Comparison of ENCODE assay signal across 1 cellular context in genomic region chr16:21300309-21301167, GRCh38.
TF ChIP-seq lines count a peak whose summit lies in the region.

No MANE protein-coding gene starts in this region.

TF ChIP-seq in HepG2, 621 proteins besides CTCF, POLR2A, EP300 and RAD21 (continued from another document and continues in another):
- TF ChIP-seq, protein P1, sequence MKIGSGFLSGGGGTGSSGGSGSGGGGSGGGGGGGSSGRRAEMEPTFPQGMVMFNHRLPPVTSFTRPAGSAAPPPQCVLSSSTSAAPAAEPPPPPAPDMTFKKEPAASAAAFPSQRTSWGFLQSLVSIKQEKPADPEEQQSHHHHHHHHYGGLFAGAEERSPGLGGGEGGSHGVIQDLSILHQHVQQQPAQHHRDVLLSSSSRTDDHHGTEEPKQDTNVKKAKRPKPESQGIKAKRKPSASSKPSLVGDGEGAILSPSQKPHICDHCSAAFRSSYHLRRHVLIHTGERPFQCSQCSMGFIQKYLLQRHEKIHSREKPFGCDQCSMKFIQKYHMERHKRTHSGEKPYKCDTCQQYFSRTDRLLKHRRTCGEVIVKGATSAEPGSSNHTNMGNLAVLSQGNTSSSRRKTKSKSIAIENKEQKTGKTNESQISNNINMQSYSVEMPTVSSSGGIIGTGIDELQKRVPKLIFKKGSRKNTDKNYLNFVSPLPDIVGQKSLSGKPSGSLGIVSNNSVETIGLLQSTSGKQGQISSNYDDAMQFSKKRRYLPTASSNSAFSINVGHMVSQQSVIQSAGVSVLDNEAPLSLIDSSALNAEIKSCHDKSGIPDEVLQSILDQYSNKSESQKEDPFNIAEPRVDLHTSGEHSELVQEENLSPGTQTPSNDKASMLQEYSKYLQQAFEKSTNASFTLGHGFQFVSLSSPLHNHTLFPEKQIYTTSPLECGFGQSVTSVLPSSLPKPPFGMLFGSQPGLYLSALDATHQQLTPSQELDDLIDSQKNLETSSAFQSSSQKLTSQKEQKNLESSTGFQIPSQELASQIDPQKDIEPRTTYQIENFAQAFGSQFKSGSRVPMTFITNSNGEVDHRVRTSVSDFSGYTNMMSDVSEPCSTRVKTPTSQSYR (CRISPR knock-in tag; IDR thresholded peaks at IDR 0.05; ENCODE audit: borderline replicate concordance), result peak; percentile 26; the same call in 1 of the 2 replicates
- peak; percentile 100 for TF ChIP-seq SMC3 (IDR thresholded peaks at IDR 0.05; ENCODE audit: low read length)
- TF ChIP-seq, protein P2, sequence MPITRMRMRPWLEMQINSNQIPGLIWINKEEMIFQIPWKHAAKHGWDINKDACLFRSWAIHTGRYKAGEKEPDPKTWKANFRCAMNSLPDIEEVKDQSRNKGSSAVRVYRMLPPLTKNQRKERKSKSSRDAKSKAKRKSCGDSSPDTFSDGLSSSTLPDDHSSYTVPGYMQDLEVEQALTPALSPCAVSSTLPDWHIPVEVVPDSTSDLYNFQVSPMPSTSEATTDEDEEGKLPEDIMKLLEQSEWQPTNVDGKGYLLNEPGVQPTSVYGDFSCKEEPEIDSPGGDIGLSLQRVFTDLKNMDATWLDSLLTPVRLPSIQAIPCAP (CRISPR knock-in tag; IDR thresholded peaks at IDR 0.05; ENCODE audit: low read depth), result no peak
- peak; percentile 13 for TF ChIP-seq ISL2 (CRISPR knock-in tag; IDR thresholded peaks at IDR 0.05)
- no peak for TF ChIP-seq ZNF383 (CRISPR knock-in tag; IDR thresholded peaks at IDR 0.05; ENCODE audit: borderline replicate concordance)
- TF ChIP-seq ZNF468 (CRISPR knock-in tag; IDR thresholded peaks at IDR 0.05), result 0 out of 2 replicates have a peak, but pooled peaks have one; percentile 73
- peak; percentile 75; the same call in 1 of the 2 replicates for TF ChIP-seq KLF12 (CRISPR knock-in tag; IDR thresholded peaks at IDR 0.05; ENCODE audit: borderline replicate concordance)
- peak; percentile 97 for TF ChIP-seq BHLHE40 (IDR thresholded peaks at IDR 0.05; ENCODE audit: low read length)
- TF ChIP-seq SP1 (IDR thresholded peaks at IDR 0.05), result no peak
- peak; percentile 70 for TF ChIP-seq SP1 (CRISPR knock-in tag; IDR thresholded peaks at IDR 0.05)
- peak in 1 of 2 experiments; percentile 98; a peak in 1 of 4 replicates for TF ChIP-seq KLF16 (CRISPR knock-in tag; IDR thresholded peaks at IDR 0.05)
- TF ChIP-seq ZNF549 (CRISPR knock-in tag; IDR thresholded peaks at IDR 0.05), result no peak
- TF ChIP-seq ZNF781 (CRISPR knock-in tag; IDR thresholded peaks at IDR 0.05; ENCODE audit: borderline replicate concordance, not compliant biosample characterization), result peak; percentile 85
- no peak for TF ChIP-seq THYN1 (CRISPR knock-in tag; IDR thresholded peaks at IDR 0.05; ENCODE audit: borderline replicate concordance, low read depth)
- no peak for TF ChIP-seq FOXP1 (IDR thresholded peaks at IDR 0.05)
- TF ChIP-seq FOXP1 (CRISPR knock-in tag; IDR thresholded peaks at IDR 0.05), result peak; percentile 37
- TF ChIP-seq ZNF776 (CRISPR knock-in tag; IDR thresholded peaks at IDR 0.05), result no peak
- TF ChIP-seq ZNF816 (CRISPR knock-in tag; IDR thresholded peaks at IDR 0.05; ENCODE audit: borderline replicate concordance), result no peak
- TF ChIP-seq DMTF1 (CRISPR knock-in tag; IDR thresholded peaks at IDR 0.05), result no peak
- peak; percentile 18; the same call in 1 of the 2 replicates for TF ChIP-seq ZNF720 (CRISPR knock-in tag; IDR thresholded peaks at IDR 0.05)
- TF ChIP-seq, protein P3, sequence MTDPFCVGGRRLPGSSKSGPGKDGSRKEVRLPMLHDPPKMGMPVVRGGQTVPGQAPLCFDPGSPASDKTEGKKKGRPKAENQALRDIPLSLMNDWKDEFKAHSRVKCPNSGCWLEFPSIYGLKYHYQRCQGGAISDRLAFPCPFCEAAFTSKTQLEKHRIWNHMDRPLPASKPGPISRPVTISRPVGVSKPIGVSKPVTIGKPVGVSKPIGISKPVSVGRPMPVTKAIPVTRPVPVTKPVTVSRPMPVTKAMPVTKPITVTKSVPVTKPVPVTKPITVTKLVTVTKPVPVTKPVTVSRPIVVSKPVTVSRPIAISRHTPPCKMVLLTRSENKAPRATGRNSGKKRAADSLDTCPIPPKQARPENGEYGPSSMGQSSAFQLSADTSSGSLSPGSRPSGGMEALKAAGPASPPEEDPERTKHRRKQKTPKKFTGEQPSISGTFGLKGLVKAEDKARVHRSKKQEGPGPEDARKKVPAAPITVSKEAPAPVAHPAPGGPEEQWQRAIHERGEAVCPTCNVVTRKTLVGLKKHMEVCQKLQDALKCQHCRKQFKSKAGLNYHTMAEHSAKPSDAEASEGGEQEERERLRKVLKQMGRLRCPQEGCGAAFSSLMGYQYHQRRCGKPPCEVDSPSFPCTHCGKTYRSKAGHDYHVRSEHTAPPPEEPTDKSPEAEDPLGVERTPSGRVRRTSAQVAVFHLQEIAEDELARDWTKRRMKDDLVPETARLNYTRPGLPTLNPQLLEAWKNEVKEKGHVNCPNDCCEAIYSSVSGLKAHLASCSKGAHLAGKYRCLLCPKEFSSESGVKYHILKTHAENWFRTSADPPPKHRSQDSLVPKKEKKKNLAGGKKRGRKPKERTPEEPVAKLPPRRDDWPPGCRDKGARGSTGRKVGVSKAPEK (CRISPR knock-in tag; IDR thresholded peaks at IDR 0.05; ENCODE audit: borderline replicate concordance), result no peak
- TF ChIP-seq, protein P4, sequence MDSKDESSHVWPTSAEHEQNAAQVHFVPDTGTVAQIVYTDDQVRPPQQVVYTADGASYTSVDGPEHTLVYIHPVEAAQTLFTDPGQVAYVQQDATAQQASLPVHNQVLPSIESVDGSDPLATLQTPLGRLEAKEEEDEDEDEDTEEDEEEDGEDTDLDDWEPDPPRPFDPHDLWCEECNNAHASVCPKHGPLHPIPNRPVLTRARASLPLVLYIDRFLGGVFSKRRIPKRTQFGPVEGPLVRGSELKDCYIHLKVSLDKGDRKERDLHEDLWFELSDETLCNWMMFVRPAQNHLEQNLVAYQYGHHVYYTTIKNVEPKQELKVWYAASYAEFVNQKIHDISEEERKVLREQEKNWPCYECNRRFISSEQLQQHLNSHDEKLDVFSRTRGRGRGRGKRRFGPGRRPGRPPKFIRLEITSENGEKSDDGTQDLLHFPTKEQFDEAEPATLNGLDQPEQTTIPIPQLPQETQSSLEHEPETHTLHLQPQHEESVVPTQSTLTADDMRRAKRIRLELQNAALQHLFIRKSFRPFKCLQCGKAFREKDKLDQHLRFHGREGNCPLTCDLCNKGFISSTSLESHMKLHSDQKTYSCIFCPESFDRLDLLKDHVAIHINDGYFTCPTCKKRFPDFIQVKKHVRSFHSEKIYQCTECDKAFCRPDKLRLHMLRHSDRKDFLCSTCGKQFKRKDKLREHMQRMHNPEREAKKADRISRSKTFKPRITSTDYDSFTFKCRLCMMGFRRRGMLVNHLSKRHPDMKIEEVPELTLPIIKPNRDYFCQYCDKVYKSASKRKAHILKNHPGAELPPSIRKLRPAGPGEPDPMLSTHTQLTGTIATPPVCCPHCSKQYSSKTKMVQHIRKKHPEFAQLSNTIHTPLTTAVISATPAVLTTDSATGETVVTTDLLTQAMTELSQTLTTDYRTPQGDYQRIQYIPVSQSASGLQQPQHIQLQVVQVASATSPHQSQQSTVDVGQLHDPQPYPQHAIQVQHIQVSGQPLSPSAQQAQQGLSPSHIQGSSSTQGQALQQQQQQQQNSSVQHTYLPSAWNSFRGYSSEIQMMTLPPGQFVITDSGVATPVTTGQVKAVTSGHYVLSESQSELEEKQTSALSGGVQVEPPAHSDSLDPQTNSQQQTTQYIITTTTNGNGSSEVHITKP (CRISPR knock-in tag; IDR thresholded peaks at IDR 0.05; ENCODE audit: low read depth), result peak; percentile 73
- peak; percentile 15; the same call in 1 of the 2 replicates for TF ChIP-seq ZIK1 (CRISPR knock-in tag; IDR thresholded peaks at IDR 0.05; ENCODE audit: borderline replicate concordance, low read depth)
- peak; percentile 77 for TF ChIP-seq NFYB (CRISPR knock-in tag; IDR thresholded peaks at IDR 0.05)
- TF ChIP-seq ZNF766 (CRISPR knock-in tag; IDR thresholded peaks at IDR 0.05; ENCODE audit: borderline replicate concordance), result peak; percentile 68
- TF ChIP-seq, protein P5, sequence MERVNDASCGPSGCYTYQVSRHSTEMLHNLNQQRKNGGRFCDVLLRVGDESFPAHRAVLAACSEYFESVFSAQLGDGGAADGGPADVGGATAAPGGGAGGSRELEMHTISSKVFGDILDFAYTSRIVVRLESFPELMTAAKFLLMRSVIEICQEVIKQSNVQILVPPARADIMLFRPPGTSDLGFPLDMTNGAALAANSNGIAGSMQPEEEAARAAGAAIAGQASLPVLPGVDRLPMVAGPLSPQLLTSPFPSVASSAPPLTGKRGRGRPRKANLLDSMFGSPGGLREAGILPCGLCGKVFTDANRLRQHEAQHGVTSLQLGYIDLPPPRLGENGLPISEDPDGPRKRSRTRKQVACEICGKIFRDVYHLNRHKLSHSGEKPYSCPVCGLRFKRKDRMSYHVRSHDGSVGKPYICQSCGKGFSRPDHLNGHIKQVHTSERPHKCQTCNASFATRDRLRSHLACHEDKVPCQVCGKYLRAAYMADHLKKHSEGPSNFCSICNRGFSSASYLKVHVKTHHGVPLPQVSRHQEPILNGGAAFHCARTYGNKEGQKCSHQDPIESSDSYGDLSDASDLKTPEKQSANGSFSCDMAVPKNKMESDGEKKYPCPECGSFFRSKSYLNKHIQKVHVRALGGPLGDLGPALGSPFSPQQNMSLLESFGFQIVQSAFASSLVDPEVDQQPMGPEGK (CRISPR knock-in tag; IDR thresholded peaks at IDR 0.05), result peak; percentile 76
- no peak for TF ChIP-seq RFX1 (IDR thresholded peaks at IDR 0.05)
- TF ChIP-seq NR1H2 (CRISPR knock-in tag; IDR thresholded peaks at IDR 0.05; ENCODE audit: borderline replicate concordance, low read depth), result no peak
- TF ChIP-seq PHF5A (CRISPR knock-in tag; IDR thresholded peaks at IDR 0.05; ENCODE audit: low read depth, unreplicated experiment), result peak; percentile 92
- no peak for TF ChIP-seq ZNF282 (IDR thresholded peaks at IDR 0.05; ENCODE audit: partially characterized antibody)
- TF ChIP-seq ZNF83 (CRISPR knock-in tag; IDR thresholded peaks at IDR 0.05; ENCODE audit: borderline replicate concordance), result 0 out of 2 replicates have a peak, but pooled peaks have one; percentile 89
- TF ChIP-seq STAT6 (CRISPR knock-in tag; IDR thresholded peaks at IDR 0.05; ENCODE audit: borderline replicate concordance), result peak; percentile 89; the same call in 1 of the 2 replicates
- TF ChIP-seq TBX3 (IDR thresholded peaks at IDR 0.05; ENCODE audit: borderline replicate concordance), result no peak
- no peak for TF ChIP-seq PTBP1 (IDR thresholded peaks at IDR 0.05; ENCODE audit: low read depth, low read length, poor library complexity, severe bottlenecking)
- TF ChIP-seq MED1 (CRISPR knock-in tag; IDR thresholded peaks at IDR 0.05), result peak; percentile 72
- no peak for TF ChIP-seq ZNF260 (CRISPR knock-in tag; IDR thresholded peaks at IDR 0.05; ENCODE audit: borderline replicate concordance, low read depth)
- 0 out of 2 replicates have a peak, but pooled peaks have one; percentile 57 for TF ChIP-seq ZNF431 (CRISPR knock-in tag; IDR thresholded peaks at IDR 0.05; ENCODE audit: borderline replicate concordance, low read depth)
- 0 out of 2 replicates have a peak, but pooled peaks have one; percentile 53 for TF ChIP-seq ZNF484 (CRISPR knock-in tag; IDR thresholded peaks at IDR 0.05; ENCODE audit: borderline replicate concordance, low read depth)
- TF ChIP-seq RAD51 (IDR thresholded peaks at IDR 0.05; ENCODE audit: borderline replicate concordance), result no peak
- peak; percentile 86 for TF ChIP-seq ZBTB3 (CRISPR knock-in tag; IDR thresholded peaks at IDR 0.05; ENCODE audit: borderline replicate concordance, low read depth)
- no peak for TF ChIP-seq PAX8 (CRISPR knock-in tag; IDR thresholded peaks at IDR 0.05; ENCODE audit: borderline replicate concordance)
